4 cellular contexts compared by ENCODE assay signal in genomic region chr4:49218931-49219330, GRCh38.
DNase-seq lines count a peak whose midpoint lies in the region; ATAC-seq and TF ChIP-seq lines count a peak whose summit lies in the region.
"Not testable (repeated sequence)": the region's sequence is repeated elsewhere in the genome, so short reads cannot be mapped to it uniquely, and the experiment has no call there.

No MANE protein-coding gene starts in this region.

- not testable (repeated sequence) for H3K27me3 ChIP-seq in esophagus muscularis mucosa; iPS-20b (ENCODE audit: insufficient read depth, low read length); lung (ENCODE audit: control insufficient read depth, insufficient read depth)

- intact Hi-C loops in esophagus muscularis mucosa (cut with DNase I): not testable (repeated sequence)

- not testable (repeated sequence) for H3K36me3 ChIP-seq in esophagus muscularis mucosa; iPS-20b (ENCODE audit: insufficient read depth, low read depth, low read length); lung (ENCODE audit: control insufficient read depth in 2 of 2, insufficient read depth in 2 of 2, low read length in 2 of 2)

- TF ChIP-seq EP300 in esophagus muscularis mucosa (IDR thresholded peaks at IDR 0.05): not testable (repeated sequence)

- H3K9ac ChIP-seq in iPS-20b (ENCODE audit: low read depth, low read length): not testable (repeated sequence)

- DNase-seq in esophagus muscularis mucosa (ENCODE audit: extremely low spot score) (peak; percentile 92), lung (ENCODE audit: low spot score) (peak; percentile 22)

- TF ChIP-seq CTCF in esophagus muscularis mucosa (IDR thresholded peaks at IDR 0.05); lung (IDR thresholded peaks at IDR 0.05; ENCODE audit: control extremely low read depth, extremely low read depth): not testable (repeated sequence)

- not testable (repeated sequence) for TF ChIP-seq POLR2A in esophagus muscularis mucosa (IDR thresholded peaks at IDR 0.05; ENCODE audit: low read depth)

- H3K27ac ChIP-seq in esophagus muscularis mucosa (replicated peaks in 1 of 4); iPS-20b (ENCODE audit: low read length); lung (ENCODE audit: low read depth in 1 of 2, low read length in 1 of 2): not testable (repeated sequence)

- not testable (repeated sequence) for ATAC-seq in lung (ENCODE audit: insufficient read depth, low FRiP score)

- not testable (repeated sequence) for H3K9me3 ChIP-seq in esophagus muscularis mucosa; lung (ENCODE audit: control insufficient read depth in 2 of 2, insufficient read depth in 1 of 2, low read length in 1 of 2)
- H3K9me3 ChIP-seq in iPS-18c (ENCODE audit: control insufficient read depth, insufficient read depth, low read length) (peaks cover 55% of the 10 kb centered on the region), iPS-20b (ENCODE audit: insufficient read depth, low read depth, low read length) (peaks cover 92% of the 10 kb centered on the region)

- not testable (repeated sequence) for H3K4me1 ChIP-seq in esophagus muscularis mucosa; iPS-20b (ENCODE audit: insufficient read depth, low read length); lung (ENCODE audit: control insufficient read depth in 2 of 2, insufficient read depth in 2 of 2, low read length in 2 of 2)

- not testable (repeated sequence) for H3K4me3 ChIP-seq in esophagus muscularis mucosa, lung
- H3K4me3 ChIP-seq in iPS-18c (ENCODE audit: insufficient read depth, low read depth, low read length): peak overlapping the region; percentile 22; the same call in 1 of the 2 replicates
- peak overlapping the region; percentile 32; the same call in 1 of the 2 replicates for H3K4me3 ChIP-seq in iPS-20b (ENCODE audit: low read length)
